Comparison of ENCODE assay signal across 8 cellular contexts in the genomic region with DNA sequence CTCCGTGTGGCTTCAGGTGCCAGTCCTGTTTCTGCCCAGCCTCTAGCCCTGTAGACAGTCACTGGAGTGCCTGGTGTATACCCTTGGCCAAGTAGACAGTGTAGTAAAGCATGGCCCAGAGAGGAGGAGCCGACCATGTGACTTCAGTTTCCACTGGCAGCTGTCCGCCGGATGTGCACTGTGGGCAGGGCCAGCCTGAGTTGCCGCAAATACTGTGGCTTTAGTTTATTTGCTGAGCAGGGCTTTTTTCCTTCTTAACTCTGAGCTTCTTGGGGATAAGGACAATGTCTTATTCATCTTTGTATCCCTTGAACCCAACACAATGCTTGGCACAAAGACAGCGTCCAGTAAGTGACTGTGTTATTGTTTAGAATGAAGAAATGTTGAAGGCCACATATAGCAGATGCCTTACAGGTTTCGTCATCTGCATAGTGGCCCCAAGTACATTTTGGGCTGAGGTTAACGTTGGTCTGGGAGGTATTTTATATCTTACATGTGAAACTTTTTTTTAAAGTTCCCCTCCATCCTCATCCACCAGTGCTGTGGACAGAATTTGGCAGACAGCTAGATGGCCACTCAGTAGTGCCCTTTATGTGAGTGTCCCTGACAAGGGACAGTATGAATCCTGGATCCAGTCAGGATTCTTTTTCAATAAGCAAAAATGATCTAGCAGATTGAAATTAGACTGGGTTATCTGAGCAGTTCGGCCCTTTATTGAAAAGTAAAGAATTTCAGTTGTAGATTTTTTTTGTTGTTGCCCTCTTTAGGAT. TPM values are rescaled to one million over a fixed set of nuclear protein-coding genes. Genes with fewer than 3 reads are reported as not detected.
DNase-seq lines count a peak whose midpoint lies in the region; ATAC-seq and TF ChIP-seq lines count a peak whose summit lies in the region.

No MANE protein-coding gene starts in this region.

- no peaks in the 10 kb centered on the region for H3K9me3 Mint-ChIP-seq in central memory CD8-positive, alpha-beta T cell
- H3K9me3 Mint-ChIP-seq in stimulated activated effector memory CD8-positive, alpha-beta T cell treated with anti-CD3 and anti-CD28 coated beads, Interleukin-12 subunit alpha, Interleukin-12 subunit beta, amount 100 ng/mL, for 72 hours: no peaks in the 10 kb centered on the region
- H3K9me3 Mint-ChIP-seq in Calu3 (ENCODE audit: low read depth, unreplicated experiment): no peaks in the 10 kb centered on the region

- H3K27ac Mint-ChIP-seq in central memory CD8-positive, alpha-beta T cell (ENCODE audit: low read depth): no peak overlapping the region
- H3K27ac Mint-ChIP-seq in stimulated activated effector memory CD8-positive, alpha-beta T cell treated with anti-CD3 and anti-CD28 coated beads, Interleukin-12 subunit alpha, Interleukin-12 subunit beta, amount 100 ng/mL, for 72 hours: peak overlapping the region; percentile 76
- no peak overlapping the region for H3K27ac Mint-ChIP-seq in Calu3 (ENCODE audit: unreplicated experiment)

- CTCF ChIA-PET in Calu3 (lab: Charles Lee): no interaction called here

- H3K27me3 Mint-ChIP-seq in central memory CD8-positive, alpha-beta T cell: no peaks in the 10 kb centered on the region
- H3K27me3 Mint-ChIP-seq in Calu3 (ENCODE audit: unreplicated experiment): no peaks in the 10 kb centered on the region

- intact Hi-C loops in Calu3 (cut with micrococcal nuclease; ENCODE audit: unreplicated experiment): no loop called here

- peaks cover 54% of the 10 kb centered on the region for H3K4me1 Mint-ChIP-seq in central memory CD8-positive, alpha-beta T cell
- peaks cover 18% of the 10 kb centered on the region for H3K4me1 Mint-ChIP-seq in stimulated activated effector memory CD8-positive, alpha-beta T cell treated with anti-CD3 and anti-CD28 coated beads, Interleukin-12 subunit alpha, Interleukin-12 subunit beta, amount 100 ng/mL, for 72 hours
- H3K4me1 Mint-ChIP-seq in Calu3 (ENCODE audit: low read depth, unreplicated experiment): no peaks in the 10 kb centered on the region

- TF ChIP-seq CTCF in Calu3 (IDR thresholded peaks at IDR 0.05; ENCODE audit: unreplicated experiment): no peak

- no peak overlapping the region for H3K4me3 Mint-ChIP-seq in central memory CD8-positive, alpha-beta T cell
- H3K4me3 Mint-ChIP-seq in stimulated activated effector memory CD8-positive, alpha-beta T cell treated with anti-CD3 and anti-CD28 coated beads, Interleukin-12 subunit alpha, Interleukin-12 subunit beta, amount 100 ng/mL, for 72 hours: peak overlapping the region; percentile 10
- no peak overlapping the region for H3K4me3 Mint-ChIP-seq in Calu3 (ENCODE audit: low read depth, unreplicated experiment)

- DNase-seq in UCSD-AML1 (lab: John Stamatoyannopoulos, UW; ENCODE audit: unreplicated experiment): peak; percentile 69
- no peak for DNase-seq in central memory CD8-positive, alpha-beta T cell (ENCODE audit: low spot score in 2 of 2)
- peak; percentile 51 for DNase-seq in middle frontal gyrus (ENCODE audit: extremely low spot score, low spot score)
- DNase-seq in stimulated activated effector memory CD8-positive, alpha-beta T cell treated with anti-CD3 and anti-CD28 coated beads, Interleukin-12 subunit alpha, Interleukin-12 subunit beta, amount 100 ng/mL, for 72 hours (ENCODE audit: low spot score in 2 of 2): peak; percentile 14 to 59
- DNase-seq in Calu3: no peak
- DNase-seq in DMS79 (lab: John Stamatoyannopoulos, UW): no peak

- peak; percentile 98 for ATAC-seq in GM19025 (IDR thresholded peaks at IDR 0.05; ENCODE audit: low read depth, unreplicated experiment)
- peak; percentile 99 for ATAC-seq in HG03159 (IDR thresholded peaks at IDR 0.05; ENCODE audit: unreplicated experiment)
- peak; percentile 72 for ATAC-seq in central memory CD8-positive, alpha-beta T cell (replicated peaks; ENCODE audit: extremely low read depth, poor library complexity, severe bottlenecking)
- ATAC-seq in stimulated activated effector memory CD8-positive, alpha-beta T cell treated with anti-CD3 and anti-CD28 coated beads, Interleukin-12 subunit alpha, Interleukin-12 subunit beta, amount 100 ng/mL, for 72 hours: peak; percentile 98

- no TSS peak for BruUV-seq in Calu3 (replicated peaks; lab: Mats Ljungman, UMichigan)

- H3K36me3 Mint-ChIP-seq in central memory CD8-positive, alpha-beta T cell (ENCODE audit: insufficient read depth): peaks cover 18% of the 10 kb centered on the region
- H3K36me3 Mint-ChIP-seq in stimulated activated effector memory CD8-positive, alpha-beta T cell treated with anti-CD3 and anti-CD28 coated beads, Interleukin-12 subunit alpha, Interleukin-12 subunit beta, amount 100 ng/mL, for 72 hours: peaks cover 44% of the 10 kb centered on the region
- H3K36me3 Mint-ChIP-seq in Calu3 (ENCODE audit: insufficient read depth, unreplicated experiment): no peaks in the 10 kb centered on the region

RNA-seq across cellular contexts. Expression of a gene that starts 40.6 kb away (rescaled TPM):
- not detected in 2 replicates for total RNA-seq in Calu3 (2022)

RNA-seq across cellular contexts. Expression of a gene that starts 52.8 kb away (rescaled TPM):
- total RNA-seq in Calu3 (2022): 19.9 and 26.0 TPM in 2 replicates

RNA-seq across cellular contexts. Expression of a gene that starts 57.5 kb away (rescaled TPM):
- total RNA-seq in Calu3 (2022): 4.5 and 4.9 TPM in 2 replicates

Comparison
In these comparisons a context has a peak if more than half of its experiments do, and no peak if none do; other contexts are left out.
1. DNase-seq: peak in UCSD-AML1 (single experiment), middle frontal gyrus (single experiment) and stimulated activated effector memory CD8-positive, alpha-beta T cell treated with anti-CD3 and anti-CD28 coated beads, Interleukin-12 subunit alpha, Interleukin-12 subunit beta, amount 100 ng/mL, for 72 hours (2 of 2); none in central memory CD8-positive, alpha-beta T cell (0 of 2), Calu3 (single experiment) and DMS79 (single experiment).
2. Peak in every context shown above with its lines, with median percentiles within 50 percentile points of each other: ATAC-seq.